ENCODE assay signal across 8 cellular contexts in the genomic region with DNA sequence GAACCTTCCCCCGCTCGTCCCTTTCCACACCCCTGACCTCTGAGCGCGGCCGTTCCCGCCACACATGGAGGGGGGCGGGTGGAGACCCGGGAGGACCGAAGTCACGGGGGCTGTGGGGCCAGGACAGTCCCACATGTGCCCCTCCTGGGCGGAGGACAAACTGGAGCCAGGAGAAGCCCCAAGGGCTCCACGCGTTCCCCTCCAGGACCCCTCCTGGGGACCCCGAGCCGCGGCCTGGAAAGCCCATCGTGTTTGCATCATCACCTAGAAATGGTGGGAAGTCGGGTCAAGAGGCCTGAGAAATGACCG. TPM values are rescaled to one million over a fixed set of nuclear protein-coding genes. Genes with fewer than 3 reads are reported as not detected.
A peak's percentile ranks its signal among the peaks of the same experiment; 100 is the strongest.
DNase-seq lines count a peak whose midpoint lies in the region; ATAC-seq and TF ChIP-seq lines count a peak whose summit lies in the region.

No MANE protein-coding gene starts in this region.

- no peak for DNase-seq in left ventricle myocardium inferior
- no peak for DNase-seq in Right ventricle myocardium inferior (ENCODE audit: missing footprints)
- DNase-seq in breast epithelium (ENCODE audit: low spot score in 2 of 2): no peak
- no peak for DNase-seq in uterus
- no peak for DNase-seq in sciatic nerve (ENCODE audit: low spot score)

- H3K4me1 ChIP-seq in left ventricle myocardium inferior (peaks cover 96% of the 10 kb centered on the region), breast epithelium (peaks cover 7 to 14% of the 10 kb centered on the region in 2 donors), mucosa of rectum (ENCODE audit: control insufficient read depth in 2 of 2, insufficient read depth in 2 of 2, low read length in 2 of 2) (peaks cover 4 to 8% of the 10 kb centered on the region in 2 donors), uterus (peaks cover 0 to 14% of the 10 kb centered on the region in 2 donors)

- H3K9me3 ChIP-seq in left ventricle myocardium inferior (replicated peaks) (no peaks in the 10 kb centered on the region), breast epithelium (no peaks in the 10 kb centered on the region), mucosa of rectum (ENCODE audit: control insufficient read depth in 2 of 2, low read length in 2 of 2) (no peaks in the 10 kb centered on the region), uterus (no peaks in the 10 kb centered on the region)

- peak overlapping the region; percentile 82 for H3K4me3 ChIP-seq in left ventricle myocardium inferior
- peak overlapping the region; percentile 72 to 87 (median 85) for H3K4me3 ChIP-seq in breast epithelium
- H3K4me3 ChIP-seq in mucosa of rectum (ENCODE audit: low read length in 2 of 2): peak overlapping the region; percentile 7 to 21
- H3K4me3 ChIP-seq in uterus: peak overlapping the region; percentile 80 to 86

- no peaks in the 10 kb centered on the region for H3K36me3 ChIP-seq in left ventricle myocardium inferior
- no peaks in the 10 kb centered on the region for H3K36me3 ChIP-seq in breast epithelium
- H3K36me3 ChIP-seq in mucosa of rectum (ENCODE audit: control insufficient read depth in 2 of 2, insufficient read depth in 2 of 2, low read length in 2 of 2): no peaks in the 10 kb centered on the region
- no peaks in the 10 kb centered on the region for H3K36me3 ChIP-seq in uterus

- ATAC-seq in Right ventricle myocardium inferior (no peak), GM18870 (IDR thresholded peaks at IDR 0.05; ENCODE audit: unreplicated experiment) (no peak), HG03520 (IDR thresholded peaks at IDR 0.05; ENCODE audit: unreplicated experiment) (no peak), sciatic nerve (no peak)

- TF ChIP-seq POLR2A in breast epithelium (IDR thresholded peaks at IDR 0.05): no peak
- no peak for TF ChIP-seq POLR2A in uterus (IDR thresholded peaks at IDR 0.05)

- H3K27ac ChIP-seq in left ventricle myocardium inferior (replicated peaks) (peak overlapping the region; percentile 65), breast epithelium (peak overlapping the region; percentile 81 to 93), mucosa of rectum (ENCODE audit: low read depth in 2 of 2, low read length in 2 of 2) (peak overlapping the region in 1 of 2 donors; percentile 32), uterus (peak overlapping the region; percentile 79 to 93)

- intact Hi-C loops in left ventricle myocardium inferior (cut with micrococcal nuclease): no loop called here
- intact Hi-C loops in Right ventricle myocardium inferior (cut with DNase I): no loop called here
- intact Hi-C loops in breast epithelium (cut with DNase I; ENCODE audit: low total_unique reads): loop anchor here (10.0 kb wide), 1 partner anchor 56 kb away; no protein-coding TSS in a partner anchor
- intact Hi-C loops in uterus (cut with DNase I; ENCODE audit: low total_unique reads): no loop called here
- intact Hi-C loops in sciatic nerve (cut with DNase I): no loop called here

- no peak overlapping the region for H3K9ac ChIP-seq in mucosa of rectum (ENCODE audit: low read depth in 1 of 2, low read length in 2 of 2)

- H3K27me3 ChIP-seq in left ventricle myocardium inferior (ENCODE audit: low read depth) (no peaks in the 10 kb centered on the region), breast epithelium (no peaks in the 10 kb centered on the region), mucosa of rectum (ENCODE audit: control insufficient read depth in 2 of 2, insufficient read depth in 2 of 2, low read length in 2 of 2) (no peaks in the 10 kb centered on the region), uterus (no peaks in the 10 kb centered on the region)

- TF ChIP-seq CTCF in left ventricle myocardium inferior (IDR thresholded peaks at IDR 0.05; ENCODE audit: borderline replicate concordance) (no peak), breast epithelium (IDR thresholded peaks at IDR 0.05) (no peak), uterus (IDR thresholded peaks at IDR 0.05) (no peak)

RNA-seq across cellular contexts. Expression of gene ABR, which starts 0.6 kb away (rescaled TPM):
- total RNA-seq in left ventricle myocardium inferior: 170 TPM
- 147 TPM for total RNA-seq in Right ventricle myocardium inferior
- total RNA-seq in breast epithelium: 10 to 100 TPM; 63.5 to 77.0 (median 75.0) TPM
- 100 to 1,000 TPM in 2 of 4 donors, 10 to 100 TPM in 2; 35.4 to 192 (median 138) TPM for total RNA-seq in uterus
- 110 TPM for total RNA-seq in sciatic nerve

Comparison
In these comparisons a context has a peak if more than half of its experiments do, and no peak if none do; other contexts are left out.
1. H3K4me3 ChIP-seq: peak in every context shown above with its lines; median percentile 85 in breast epithelium; 83 in uterus; 82 in left ventricle myocardium inferior; 14 in mucosa of rectum.